8 cellular contexts compared by ENCODE assay signal in genomic region chr17:75996665-75997590, GRCh38. TPM values are rescaled to one million over a fixed set of nuclear protein-coding genes. Genes with fewer than 3 reads are reported as not detected.
DNase-seq lines count a peak whose midpoint lies in the region; ATAC-seq, FAIRE-seq and TF ChIP-seq lines count a peak whose summit lies in the region.

No MANE protein-coding gene starts in this region.

- H3K9ac ChIP-seq in H1 (replicated peaks in 1 of 4; ENCODE audit: extremely low read depth in 1 of 4, low read depth in 3 of 4, low read length in 3 of 4), result no peak overlapping the region

- no peak for TF ChIP-seq RAD21 in H1 (IDR thresholded peaks at IDR 0.05 in 1 of 2, conservative IDR thresholded peaks at IDR 0.05 in 1 of 2; ENCODE audit: low read depth in 2 of 2, low read length in 2 of 2)

- no peaks in the 10 kb centered on the region for H3K27me3 Mint-ChIP-seq in nephron progenitor cell (ENCODE audit: low read depth, poor library complexity)

- no peak for TF ChIP-seq POLR2A in H1 (IDR thresholded peaks at IDR 0.05; ENCODE audit: control extremely low read depth in 1 of 2, low read depth in 2 of 2, low read length in 2 of 2)

- H2BK12ac ChIP-seq in H1 (ENCODE audit: low read depth, low read length), result peak overlapping the region; percentile 9; the same call in 1 of the 2 replicates

- H3K79me1 ChIP-seq in H1 (ENCODE audit: low read depth, low read length), result no peaks in the 10 kb centered on the region

- no peak overlapping the region for H2BK120ac ChIP-seq in H1 (replicated peaks; ENCODE audit: low read depth, low read length)

- no peak overlapping the region for H2AK5ac ChIP-seq in H1 (ENCODE audit: low read depth, low read length)

- ATAC-seq in Right ventricle myocardium superior (ENCODE audit: poor library complexity), result peak; percentile 53
- no peak for ATAC-seq in HG02885 (IDR thresholded peaks at IDR 0.05; ENCODE audit: poor library complexity, unreplicated experiment)
- no peak for ATAC-seq in HG02588 (IDR thresholded peaks at IDR 0.05; ENCODE audit: unreplicated experiment)

- no peak overlapping the region for H2BK15ac ChIP-seq in H1 (ENCODE audit: low read length)

- no peak for FAIRE-seq in H1 (lab: Jason Lieb, UNC)

- no peaks in the 10 kb centered on the region for H3K9me3 Mint-ChIP-seq in nephron progenitor cell

- no peak overlapping the region for H3K27ac ChIP-seq in H1 (ENCODE audit: low read depth, low read length)

- no peak overlapping the region for H3K4me2 ChIP-seq in H1 (ENCODE audit: insufficient read depth in 1 of 2, low read depth in 2 of 2, low read length in 2 of 2)

- no peak overlapping the region for H3K56ac ChIP-seq in H1 (replicated peaks; ENCODE audit: insufficient read length, low read depth, low read length)

- H3K36me3 Mint-ChIP-seq in nephron progenitor cell (ENCODE audit: low read depth), result peaks cover 21% of the 10 kb centered on the region

- H3K4me1 Mint-ChIP-seq in nephron progenitor cell, result peaks cover 30% of the 10 kb centered on the region

- WGBS in H1 (ENCODE audit: extremely low coverage in 1 of 2, insufficient coverage in 1 of 2, insufficient read length in 1 of 2, insufficient replicate concordance in 2 of 2, low coverage in 1 of 2, low lambda C conversion rate in 2 of 2, missing lambda C conversion rate in 1 of 2), 2 experiments, result 83% methylated on average over 18 of the region's 18 CpGs; no CpG with 5 or more reads in 1 of the 2 experiments

- H3K9me3 ChIP-seq in H1 (ENCODE audit: insufficient read depth in 2 of 2, low read depth in 1 of 2, low read length in 1 of 2), result no peaks in the 10 kb centered on the region

- CTCF ChIA-PET in H1 (lab: Charles Lee; ENCODE audit: partially characterized antibody), result interaction anchor here (0.6 to 32.0 kb wide), 15 partner anchors 8 to 303 kb away, joined by 3 to 885 read pairs (median 4); partner anchors contain the start of genes ACOX1, MRPL38, TEN1 and TRIM65

- TF ChIP-seq CTCF in H1 (IDR thresholded peaks at IDR 0.05; ENCODE audit: control extremely low read depth in 1 of 3, insufficient read depth in 1 of 3, low read depth in 1 of 3, low read length in 3 of 3) (no peak), nephron progenitor cell (IDR thresholded peaks at IDR 0.05) (no peak)

- no peaks in the 10 kb centered on the region for H3K27me3 ChIP-seq in H1 (replicated peaks in 1 of 4; ENCODE audit: control insufficient read depth in 3 of 4, extremely low read depth in 1 of 4, insufficient read depth in 3 of 4, low read length in 3 of 4)

- H3K36me3 ChIP-seq in H1 (ENCODE audit: control insufficient read depth in 2 of 4, insufficient read depth in 4 of 4, low read length in 3 of 4), result peaks cover 2 to 3% (median 3%) of the 10 kb centered on the region in 4 experiments; a peak in 5 of 8 replicates

- POLR2A ChIA-PET in H1 (lab: Charles Lee; ENCODE audit: partially characterized antibody), result interaction anchor here (0.8 to 2.3 kb wide), 6 partner anchors 11 to 555 kb away, joined by 3 to 7 read pairs (median 4); partner anchors contain the start of gene FBF1

- H3K4me3 ChIP-seq in H1 (ENCODE audit: extremely low read depth in 1 of 4, insufficient read depth in 2 of 4, low read depth in 3 of 4, low read length in 4 of 4), result no peak overlapping the region

- no peaks in the 10 kb centered on the region for H4K20me1 ChIP-seq in H1 (replicated peaks in 1 of 2; ENCODE audit: control insufficient read depth in 1 of 2, insufficient read depth in 2 of 2, low read length in 2 of 2)

- H3K4me3 Mint-ChIP-seq in nephron progenitor cell, result peak overlapping the region; percentile 55

- no peak overlapping the region for H2AFZ ChIP-seq in H1 (ENCODE audit: low read length)

- TF ChIP-seq EP300 in H1 (IDR thresholded peaks at IDR 0.05; ENCODE audit: borderline replicate concordance in 1 of 2, low read depth in 2 of 2, low read length in 2 of 2), result no peak

- H4K8ac ChIP-seq in H1 (ENCODE audit: extremely low read depth, insufficient read depth, low read length), result no peak overlapping the region

- peak; percentile 60 for DNase-seq in Right ventricle myocardium superior
- no peak for DNase-seq in cardiac septum (ENCODE audit: low spot score)
- peak; percentile 89 for DNase-seq in SW480 (ENCODE audit: low spot score)
- DNase-seq in H1 (ENCODE audit: low read depth in 1 of 2, low spot score in 2 of 2), result no peak
- DNase-seq in nephron progenitor cell, result peak; percentile 60
- DNase-seq in activated CD8-positive, alpha-beta memory T cell treated with anti-CD3 and anti-CD28 coated beads for 24 hours, result no peak

- H4K5ac ChIP-seq in H1 (ENCODE audit: insufficient read length, low read depth, low read length), result no peak overlapping the region

- H3K4ac ChIP-seq in H1 (replicated peaks; ENCODE audit: insufficient read length, low read depth, low read length), result no peak overlapping the region

- no peaks in the 10 kb centered on the region; a peak in 3 of 7 replicates for H3K4me1 ChIP-seq in H1 (replicated peaks in 1 of 4; ENCODE audit: control insufficient read depth in 3 of 4, insufficient read depth in 4 of 4, low read length in 3 of 4)

- no peak overlapping the region for H4K91ac ChIP-seq in H1 (replicated peaks; ENCODE audit: insufficient read length, low read length)

- no peak overlapping the region for H3K14ac ChIP-seq in H1 (ENCODE audit: insufficient read length)

- H2BK5ac ChIP-seq in H1 (ENCODE audit: low read depth, low read length), result peak overlapping the region; percentile 49; the same call in 1 of the 2 replicates

- intact Hi-C loops in Right ventricle myocardium superior (cut with DNase I) (no loop called here), cardiac septum (cut with DNase I) (no loop called here)

- H3K79me2 ChIP-seq in H1 (ENCODE audit: control insufficient read depth in 1 of 2, insufficient read depth in 2 of 2, low read length in 2 of 2), result no peaks in the 10 kb centered on the region

- no peak overlapping the region for H2BK20ac ChIP-seq in H1 (ENCODE audit: low read length)

- no peaks in the 10 kb centered on the region for H3K23me2 ChIP-seq in H1 (ENCODE audit: low read depth, low read length)

- peak overlapping the region; percentile 13 for H3K18ac ChIP-seq in H1 (ENCODE audit: extremely low read depth, low read length)

- peak overlapping the region; percentile 66 for H3K27ac Mint-ChIP-seq in nephron progenitor cell

- no peak overlapping the region for H3K23ac ChIP-seq in H1 (ENCODE audit: insufficient read length)

RNA-seq across cellular contexts. Expression of gene CDK3, which starts 3.7 kb away (rescaled TPM):
- total RNA-seq in Right ventricle myocardium superior, result 1.8 TPM
- 2.7 TPM for total RNA-seq in cardiac septum
- 7.4 and 10.0 TPM in 2 replicates for total RNA-seq in H1 (2021; fragmentation: NEBNext Ultra II Directional; extraction: Animal tissue kit (Norgen Biotek cat#: 25700))
- 14.6 and 20.1 TPM in 2 replicates for polyA plus RNA-seq in H1 (2011; rRNA removed)
- 20.6 TPM for polyA plus RNA-seq in H1 (2011; cell fraction: cytosol; rRNA removed)
- 80.0 TPM for polyA plus RNA-seq in H1 (2011; cell fraction: nucleus; rRNA removed)
- polyA plus RNA-seq in H1 (2012, experiment 1 of 2), result 13.7 to 20.1 TPM (median 15.9 TPM) in 4 replicates
- 6.3 TPM for polyA plus RNA-seq in H1 (2012, experiment 2 of 2)
- 9.5 TPM for polyA plus RNA-seq in H1 (2013, experiment 1 of 2)
- 8.7 TPM for polyA plus RNA-seq in H1 (2013, experiment 2 of 2)
- polyA minus RNA-seq in H1 (2011; rRNA and poly(A)+ RNA removed), result 3.3 and 4.3 TPM in 2 replicates
- polyA minus RNA-seq in H1 (2011; cell fraction: cytosol; rRNA and poly(A)+ RNA removed), result 0.88 TPM
- polyA minus RNA-seq in H1 (2011; cell fraction: nucleus; rRNA and poly(A)+ RNA removed), result 5.2 TPM

RNA-seq across cellular contexts. Expression of gene TEN1, which starts 17.9 kb away (rescaled TPM):
- total RNA-seq in Right ventricle myocardium superior (7.6 TPM), cardiac septum (9.6 TPM)
- 15.9 and 17.6 TPM in 2 replicates for total RNA-seq in H1 (2021; fragmentation: NEBNext Ultra II Directional; extraction: Animal tissue kit (Norgen Biotek cat#: 25700))
- polyA plus RNA-seq in H1 (2011; rRNA removed), result 18.7 and 24.5 TPM in 2 replicates
- polyA plus RNA-seq in H1 (2011; cell fraction: cytosol; rRNA removed), result 27.9 TPM
- 56.7 TPM for polyA plus RNA-seq in H1 (2011; cell fraction: nucleus; rRNA removed)
- 18.1 to 21.7 TPM (median 18.9 TPM) in 4 replicates for polyA plus RNA-seq in H1 (2012, experiment 1 of 2)
- 19.7 TPM for polyA plus RNA-seq in H1 (2012, experiment 2 of 2)
- 16.5 TPM for polyA plus RNA-seq in H1 (2013, experiment 1 of 2)
- 15.2 TPM for polyA plus RNA-seq in H1 (2013, experiment 2 of 2)
- 8.7 and 12.2 TPM in 2 replicates for polyA minus RNA-seq in H1 (2011; rRNA and poly(A)+ RNA removed)
- 6.6 TPM for polyA minus RNA-seq in H1 (2011; cell fraction: cytosol; rRNA and poly(A)+ RNA removed)
- 5.1 TPM for polyA minus RNA-seq in H1 (2011; cell fraction: nucleus; rRNA and poly(A)+ RNA removed)

RNA-seq across cellular contexts. Expression of gene ACOX1, which starts 18.0 kb away (rescaled TPM):
- total RNA-seq in Right ventricle myocardium superior, result 83.6 TPM
- 73.3 TPM for total RNA-seq in cardiac septum
- total RNA-seq in H1 (2021; fragmentation: NEBNext Ultra II Directional; extraction: Animal tissue kit (Norgen Biotek cat#: 25700)), result 27.4 and 30.4 TPM in 2 replicates
- polyA plus RNA-seq in H1 (2011; rRNA removed), result 10.2 and 10.5 TPM in 2 replicates
- polyA plus RNA-seq in H1 (2011; cell fraction: cytosol; rRNA removed), result 11.3 TPM
- 20.2 TPM for polyA plus RNA-seq in H1 (2011; cell fraction: nucleus; rRNA removed)
- 14.7 to 17.4 TPM (median 15.9 TPM) in 4 replicates for polyA plus RNA-seq in H1 (2012, experiment 1 of 2)
- 3.5 TPM for polyA plus RNA-seq in H1 (2012, experiment 2 of 2)
- 8.5 TPM for polyA plus RNA-seq in H1 (2013, experiment 1 of 2)
- 7.3 TPM for polyA plus RNA-seq in H1 (2013, experiment 2 of 2)
- 70.0 and 84.0 TPM in 2 replicates for polyA minus RNA-seq in H1 (2011; rRNA and poly(A)+ RNA removed)
- polyA minus RNA-seq in H1 (2011; cell fraction: cytosol; rRNA and poly(A)+ RNA removed), result 61.4 TPM
- 33.9 TPM for polyA minus RNA-seq in H1 (2011; cell fraction: nucleus; rRNA and poly(A)+ RNA removed)

RNA-seq across cellular contexts. Expression of gene EVPL, which starts 30.2 kb away (rescaled TPM):
- total RNA-seq in Right ventricle myocardium superior (0.08 TPM), cardiac septum (0.05 TPM)
- total RNA-seq in H1 (2021; fragmentation: NEBNext Ultra II Directional; extraction: Animal tissue kit (Norgen Biotek cat#: 25700)), result 0.75 and 0.99 TPM in 2 replicates
- polyA plus RNA-seq in H1 (2011; rRNA removed), result 0.20 and 0.35 TPM in 2 replicates
- polyA plus RNA-seq in H1 (2011; cell fraction: cytosol; rRNA removed), result 0.25 TPM
- 0.98 TPM for polyA plus RNA-seq in H1 (2011; cell fraction: nucleus; rRNA removed)
- polyA plus RNA-seq in H1 (2012, experiment 1 of 2), result 0.30 to 0.69 TPM (median 0.51 TPM) in 4 replicates
- polyA plus RNA-seq in H1 (2012, experiment 2 of 2), result 0.20 TPM
- 0.55 TPM for polyA plus RNA-seq in H1 (2013, experiment 1 of 2)
- 0.40 TPM for polyA plus RNA-seq in H1 (2013, experiment 2 of 2)
- polyA minus RNA-seq in H1 (2011; rRNA and poly(A)+ RNA removed), result 0.06 and 0.12 TPM in 2 replicates
- 0.88 TPM for polyA minus RNA-seq in H1 (2011; cell fraction: cytosol; rRNA and poly(A)+ RNA removed)
- 0.30 TPM for polyA minus RNA-seq in H1 (2011; cell fraction: nucleus; rRNA and poly(A)+ RNA removed)

RNA-seq across cellular contexts. Expression of gene FBF1, which starts 56.1 kb away (rescaled TPM):
- 4.7 TPM for total RNA-seq in Right ventricle myocardium superior
- total RNA-seq in cardiac septum, result 5.2 TPM
- total RNA-seq in H1 (2021; fragmentation: NEBNext Ultra II Directional; extraction: Animal tissue kit (Norgen Biotek cat#: 25700)), result 13.1 and 13.8 TPM in 2 replicates
- 8.1 and 12.5 TPM in 2 replicates for polyA plus RNA-seq in H1 (2011; rRNA removed)
- 12.0 TPM for polyA plus RNA-seq in H1 (2011; cell fraction: cytosol; rRNA removed)
- polyA plus RNA-seq in H1 (2011; cell fraction: nucleus; rRNA removed), result 68.3 TPM
- polyA plus RNA-seq in H1 (2012, experiment 1 of 2), result 5.6 to 12.5 TPM (median 10.6 TPM) in 4 replicates
- 4.3 TPM for polyA plus RNA-seq in H1 (2012, experiment 2 of 2)
- polyA plus RNA-seq in H1 (2013, experiment 1 of 2), result 4.9 TPM
- polyA plus RNA-seq in H1 (2013, experiment 2 of 2), result 4.5 TPM
- polyA minus RNA-seq in H1 (2011; rRNA and poly(A)+ RNA removed), result 6.9 and 8.7 TPM in 2 replicates
- polyA minus RNA-seq in H1 (2011; cell fraction: cytosol; rRNA and poly(A)+ RNA removed), result 9.8 TPM
- 27.4 TPM for polyA minus RNA-seq in H1 (2011; cell fraction: nucleus; rRNA and poly(A)+ RNA removed)

Comparison
In these comparisons a context has a peak if more than half of its experiments do, and no peak if none do; other contexts are left out.
1. DNase-seq: peak in Right ventricle myocardium superior (single experiment), SW480 (single experiment) and nephron progenitor cell (single experiment); none in cardiac septum (single experiment), H1 (0 of 2) and activated CD8-positive, alpha-beta memory T cell treated with anti-CD3 and anti-CD28 coated beads for 24 hours (single experiment).